Comparison of ENCODE assay signal across 8 cellular contexts in genomic region chr18:45014047-45014501, GRCh38.
DNase-seq lines count a peak whose midpoint lies in the region; ATAC-seq and TF ChIP-seq lines count a peak whose summit lies in the region.

No MANE protein-coding gene starts in this region.

- TF ChIP-seq CTCF in gastroesophageal sphincter (IDR thresholded peaks at IDR 0.05) (peak in 2 of 4 experiments; percentile 52), GM10266 (IDR thresholded peaks at IDR 0.05; ENCODE audit: control insufficient read depth, insufficient read depth, low read depth, missing control alignments) (no peak)

- no peak for TF ChIP-seq POLR2A in gastroesophageal sphincter (IDR thresholded peaks at IDR 0.05)

- no peaks in the 10 kb centered on the region for H3K36me3 ChIP-seq in gastroesophageal sphincter

- 41 to 42% methylated on average over 2 of the region's 2 CpGs for WGBS in gastroesophageal sphincter (ENCODE audit: low coverage in 1 of 2), 2 donors

- peak; percentile 64 for ATAC-seq in gastroesophageal sphincter
- no peak for ATAC-seq in HG02870 (IDR thresholded peaks at IDR 0.05; ENCODE audit: unreplicated experiment)

- TF ChIP-seq EP300 in gastroesophageal sphincter (IDR thresholded peaks at IDR 0.05), result no peak

- no peak overlapping the region for H3K4me3 ChIP-seq in gastroesophageal sphincter

- peak overlapping the region in 3 of 4 donors; percentile 59 to 79 (median 73) for H3K27ac ChIP-seq in gastroesophageal sphincter

- no peaks in the 10 kb centered on the region for H3K9me3 ChIP-seq in gastroesophageal sphincter

- no peaks in the 10 kb centered on the region for H3K27me3 ChIP-seq in gastroesophageal sphincter

- peaks cover 0 to 61% (median 23%) of the 10 kb centered on the region in 3 donors for H3K4me1 ChIP-seq in gastroesophageal sphincter

- DNase-seq in GM03348 (ENCODE audit: low spot score), result peak; percentile 85
- peak; percentile 87 for DNase-seq in RPMI7951 (ENCODE audit: low read depth)
- DNase-seq in renal cortical epithelial cell (ENCODE audit: low read depth), result peak; percentile 96
- DNase-seq in activated CD4-positive, CD25-positive, alpha-beta regulatory T cell (lab: John Stamatoyannopoulos, UW), result no peak
- no peak for DNase-seq in GDM1 (lab: John Stamatoyannopoulos, UW)
- no peak for DNase-seq in GM10266 (ENCODE audit: extremely low spot score)

Comparison
In these comparisons a context has a peak if more than half of its experiments do, and no peak if none do; other contexts are left out.
1. DNase-seq: peak in GM03348 (single experiment), RPMI7951 (single experiment) and renal cortical epithelial cell (single experiment); none in activated CD4-positive, CD25-positive, alpha-beta regulatory T cell (0 of 4), GDM1 (single experiment) and GM10266 (single experiment).